In the genomic region with DNA sequence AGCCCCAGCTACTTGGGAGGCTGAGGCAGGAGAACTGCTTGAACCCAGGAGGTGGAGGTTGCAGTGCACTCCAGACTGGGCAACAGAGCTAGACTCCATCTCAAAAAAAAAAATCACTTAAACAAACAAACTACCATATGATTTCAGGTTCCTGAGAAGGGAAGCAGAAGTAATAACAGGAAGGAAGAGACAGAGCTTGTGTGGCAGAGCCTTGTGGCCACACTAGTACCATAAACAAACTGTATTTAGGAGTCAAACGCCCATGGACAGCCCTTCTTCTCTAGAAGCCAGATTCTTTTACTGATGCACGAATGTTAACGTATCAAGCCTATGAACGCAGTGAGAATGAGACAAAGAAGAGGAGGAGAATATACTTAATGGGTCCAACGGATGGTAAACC, we compare ENCODE assay signal across 1 cellular context.
TF ChIP-seq lines count a peak whose summit lies in the region.

No MANE protein-coding gene starts in this region.

TF ChIP-seq in HepG2, 621 proteins besides CTCF, POLR2A, EP300 and RAD21:
- TF ChIP-seq ZNF121 (CRISPR knock-in tag; IDR thresholded peaks at IDR 0.05) (peak; percentile 49; the same call in 1 of the 2 replicates), MXI1 (IDR thresholded peaks at IDR 0.05; ENCODE audit: borderline replicate concordance, low read depth, low read length) (no peak)
